Comparison of ENCODE assay signal across 1 cellular context in genomic region chr11:95084509-95084908, GRCh38.
TF ChIP-seq lines count a peak whose summit lies in the region.

No MANE protein-coding gene starts in this region.

TF ChIP-seq in GM12878, 131 proteins besides CTCF, POLR2A, EP300 and RAD21 (continued from another document):
- TF ChIP-seq NR2F1 (conservative IDR thresholded peaks at IDR 0.05) (no peak), ZSCAN29 (IDR thresholded peaks at IDR 0.05) (no peak), BCL3 (IDR thresholded peaks at IDR 0.05; ENCODE audit: borderline replicate concordance, insufficient read depth, low read depth, low read length, poor library complexity, severe bottlenecking) (peak; percentile 48), EGR1 (IDR thresholded peaks at IDR 0.05; ENCODE audit: borderline replicate concordance in 1 of 2, low read depth in 2 of 2, low read length in 2 of 2) (peak in 1 of 2 experiments; percentile 69; a peak in 2 of 3 replicates), MTA2 (IDR thresholded peaks at IDR 0.05; ENCODE audit: low read depth) (0 out of 2 replicates have a peak, but pooled peaks have one; percentile 16), ATF7 (IDR thresholded peaks at IDR 0.05; ENCODE audit: low read depth) (peak; percentile 47), BACH1 (IDR thresholded peaks at IDR 0.05; ENCODE audit: borderline replicate concordance) (peak; percentile 89; the same call in 1 of the 2 replicates), CREM (IDR thresholded peaks at IDR 0.05; ENCODE audit: low read depth) (peak; percentile 55; the same call in 1 of the 2 replicates), POLR2AphosphoS2 (IDR thresholded peaks at IDR 0.05; ENCODE audit: low read depth, low read length) (no peak), JUNB (IDR thresholded peaks at IDR 0.05) (peak; percentile 32; the same call in 1 of the 2 replicates), CREB1 (IDR thresholded peaks at IDR 0.05; ENCODE audit: low read depth) (peak; percentile 61; the same call in 1 of the 2 replicates), MEF2A (IDR thresholded peaks at IDR 0.05; ENCODE audit: insufficient read depth, low read depth, low read length) (peak; percentile 60; the same call in 1 of the 2 replicates), RUNX3 (IDR thresholded peaks at IDR 0.05; ENCODE audit: low read length) (peak; percentile 39; the same call in 1 of the 2 replicates), ZNF592 (IDR thresholded peaks at IDR 0.05) (no peak), RAD51 (IDR thresholded peaks at IDR 0.05) (0 out of 2 replicates have a peak, but pooled peaks have one; percentile 16), SUPT20H (IDR thresholded peaks at IDR 0.05; ENCODE audit: borderline replicate concordance, control insufficient read depth, low read depth, low read length) (no peak), RB1 (IDR thresholded peaks at IDR 0.05; ENCODE audit: borderline replicate concordance) (no peak), EED (IDR thresholded peaks at IDR 0.05; ENCODE audit: low read depth) (no peak)
